Comparison of ENCODE assay signal across 8 cellular contexts in genomic region chr5:50667079-50667652, GRCh38. TPM values are rescaled to one million over a fixed set of nuclear protein-coding genes. Genes with fewer than 3 reads are reported as not detected.
DNase-seq lines count a peak whose midpoint lies in the region; ATAC-seq and TF ChIP-seq lines count a peak whose summit lies in the region.

No MANE protein-coding gene starts in this region.

- H3K4me3 Mint-ChIP-seq in Caco-2 (ENCODE audit: unreplicated experiment) = peak overlapping the region; percentile 91

- BruUV-seq in Caco-2 (replicated peaks; lab: Mats Ljungman, UMichigan) = no TSS peak

- H3K36me3 Mint-ChIP-seq in Caco-2 (ENCODE audit: insufficient read depth, unreplicated experiment) = no peaks in the 10 kb centered on the region

- H3K4me3 ChIP-seq in Caco-2 (ENCODE audit: low read depth, low read length) = peak overlapping the region; percentile 50
- H3K4me3 ChIP-seq in breast epithelium = peak overlapping the region; percentile 61 to 85 (median 78)
- peak overlapping the region; percentile 98 for H3K4me3 ChIP-seq in kidney epithelial cell (ENCODE audit: low read depth, low read length)

- no peak overlapping the region for H3K27ac Mint-ChIP-seq in Caco-2 (ENCODE audit: unreplicated experiment)

- H3K27me3 Mint-ChIP-seq in Caco-2 (ENCODE audit: insufficient read depth, unreplicated experiment) = peaks cover 18% of the 10 kb centered on the region

- H3K9me3 Mint-ChIP-seq in Caco-2 (ENCODE audit: unreplicated experiment) = no peaks in the 10 kb centered on the region

- peak; percentile 46 for ATAC-seq in GM19438 (IDR thresholded peaks at IDR 0.05; ENCODE audit: low read depth, unreplicated experiment)
- ATAC-seq in HG03460 (IDR thresholded peaks at IDR 0.05; ENCODE audit: unreplicated experiment) = peak; percentile 47

- H3K4me1 ChIP-seq in Caco-2 (no peaks in the 10 kb centered on the region), breast epithelium (no peaks in the 10 kb centered on the region)

- POLR2A ChIA-PET in Caco-2 (lab: Charles Lee) = no interaction called here

- H3K27me3 ChIP-seq in Caco-2 (replicated peaks; ENCODE audit: control insufficient read depth, insufficient read depth, low read length) (no peaks in the 10 kb centered on the region), breast epithelium (no peaks in the 10 kb centered on the region), kidney epithelial cell (ENCODE audit: control insufficient read depth, insufficient read depth, low read length) (no peaks in the 10 kb centered on the region)

- no peak for TF ChIP-seq POLR2A in breast epithelium (IDR thresholded peaks at IDR 0.05)

- peak overlapping the region; percentile 77 to 91 for H3K27ac ChIP-seq in breast epithelium

- no peak for TF ChIP-seq CTCF in Caco-2 (IDR thresholded peaks at IDR 0.05; ENCODE audit: insufficient read depth in 1 of 2, low read depth in 1 of 2, low read length in 1 of 2, severe bottlenecking in 1 of 2, unreplicated experiment in 1 of 2)
- TF ChIP-seq CTCF in breast epithelium (IDR thresholded peaks at IDR 0.05) = no peak
- TF ChIP-seq CTCF in kidney epithelial cell (IDR thresholded peaks at IDR 0.05; ENCODE audit: insufficient read depth, low read length, poor library complexity, severe bottlenecking) = no peak

- H3K9me3 ChIP-seq in Caco-2 (no peaks in the 10 kb centered on the region), breast epithelium (no peaks in the 10 kb centered on the region)

- peaks cover 5% of the 10 kb centered on the region for H3K4me1 Mint-ChIP-seq in Caco-2 (ENCODE audit: low read depth, unreplicated experiment)

- DNase-seq in Caco-2 (peak; percentile 42 to 49), RPMI8226 (peak; percentile 62), breast epithelium (ENCODE audit: low spot score in 2 of 2) (peak; percentile 27 to 57), kidney epithelial cell (ENCODE audit: low read depth) (no peak), pons (ENCODE audit: low spot score) (no peak)
- DNase-seq in stimulated activated CD4-positive, alpha-beta T cell treated with anti-CD3 and anti-CD28 coated beads, Interleukin-2, amount 100 ng/mL, for 4 hours (ENCODE audit: low read depth) = peak; percentile 31

- intact Hi-C loops in Caco-2 (cut with micrococcal nuclease; ENCODE audit: unreplicated experiment) (no loop called here), breast epithelium (cut with DNase I; ENCODE audit: low total_unique reads) (no loop called here)

- H3K36me3 ChIP-seq in Caco-2 (ENCODE audit: control insufficient read depth, insufficient read depth, low read length) (no peaks in the 10 kb centered on the region), breast epithelium (no peaks in the 10 kb centered on the region), kidney epithelial cell (ENCODE audit: control insufficient read depth, insufficient read depth, low read length) (no peaks in the 10 kb centered on the region)

- CTCF ChIA-PET in Caco-2 (lab: Charles Lee) = no interaction called here

RNA-seq across cellular contexts. Expression of gene PARP8, which starts 0.7 kb away (rescaled TPM):
- 0.79 and 0.97 TPM in 2 replicates for total RNA-seq in Caco-2 (2022)
- total RNA-seq in breast epithelium = 10 to 100 TPM; 24.3 to 41.7 (median 26.2) TPM
- total RNA-seq in kidney epithelial cell = 29.7 and 33.7 TPM in 2 replicates

Comparison
In these comparisons a context has a peak if more than half of its experiments do, and no peak if none do; other contexts are left out.
1. DNase-seq: peak in Caco-2 (2 of 2), RPMI8226 (single experiment), breast epithelium (2 of 2) and stimulated activated CD4-positive, alpha-beta T cell treated with anti-CD3 and anti-CD28 coated beads, Interleukin-2, amount 100 ng/mL, for 4 hours (single experiment); none in kidney epithelial cell (single experiment) and pons (single experiment).
2. RNA of gene PARP8, which starts 0.7 kb away (total RNA-seq): 29.7 to 33.7 TPM in kidney epithelial cell and 24.3 to 41.7 TPM in breast epithelium; 0.79 to 0.97 TPM in Caco-2; every median in the first group is over 10 times any median in the second.
3. Peak in every context shown above with its lines, with median percentiles within 50 percentile points of each other: H3K4me3 ChIP-seq.